ENCODE assay signal across 1 cellular context in the genomic region with DNA sequence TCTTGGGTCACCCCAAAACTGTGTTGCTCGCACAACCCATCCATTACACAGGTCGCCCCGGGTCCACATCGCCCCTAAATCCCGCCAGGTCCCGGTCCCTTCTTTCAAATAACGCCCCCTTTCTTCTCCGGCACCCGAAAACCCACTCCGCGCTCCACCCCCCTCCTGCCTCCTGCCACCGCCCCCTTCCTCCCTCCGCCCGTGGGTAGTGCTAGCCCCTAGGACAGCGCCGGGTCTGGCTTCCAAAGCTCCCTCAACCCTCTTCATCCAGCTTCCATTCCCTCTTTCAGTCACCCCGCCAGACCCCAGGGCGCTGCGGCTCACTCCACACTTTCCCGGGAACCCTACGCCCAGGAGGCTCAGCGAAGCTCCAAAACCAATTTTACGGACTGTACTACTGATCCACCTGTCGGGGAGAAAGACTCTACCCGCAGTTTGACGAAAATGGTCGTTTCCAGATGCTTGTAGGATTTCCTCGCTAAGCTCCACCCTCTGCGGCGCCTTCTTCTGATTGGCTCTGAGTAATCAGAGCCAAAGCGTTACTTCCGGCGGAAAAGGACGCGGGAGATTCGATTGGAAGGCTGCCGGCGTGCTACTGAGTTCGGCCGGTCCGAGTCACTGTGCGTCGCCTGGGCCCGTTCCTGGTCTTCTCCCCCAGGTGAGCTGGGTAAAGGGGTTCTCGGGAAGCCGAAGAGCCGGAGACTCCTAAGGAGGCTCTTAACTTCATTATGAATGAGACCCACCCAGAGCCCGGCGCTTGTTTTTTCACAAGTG.
TF ChIP-seq lines count a peak whose summit lies in the region.

A gene with protein sequence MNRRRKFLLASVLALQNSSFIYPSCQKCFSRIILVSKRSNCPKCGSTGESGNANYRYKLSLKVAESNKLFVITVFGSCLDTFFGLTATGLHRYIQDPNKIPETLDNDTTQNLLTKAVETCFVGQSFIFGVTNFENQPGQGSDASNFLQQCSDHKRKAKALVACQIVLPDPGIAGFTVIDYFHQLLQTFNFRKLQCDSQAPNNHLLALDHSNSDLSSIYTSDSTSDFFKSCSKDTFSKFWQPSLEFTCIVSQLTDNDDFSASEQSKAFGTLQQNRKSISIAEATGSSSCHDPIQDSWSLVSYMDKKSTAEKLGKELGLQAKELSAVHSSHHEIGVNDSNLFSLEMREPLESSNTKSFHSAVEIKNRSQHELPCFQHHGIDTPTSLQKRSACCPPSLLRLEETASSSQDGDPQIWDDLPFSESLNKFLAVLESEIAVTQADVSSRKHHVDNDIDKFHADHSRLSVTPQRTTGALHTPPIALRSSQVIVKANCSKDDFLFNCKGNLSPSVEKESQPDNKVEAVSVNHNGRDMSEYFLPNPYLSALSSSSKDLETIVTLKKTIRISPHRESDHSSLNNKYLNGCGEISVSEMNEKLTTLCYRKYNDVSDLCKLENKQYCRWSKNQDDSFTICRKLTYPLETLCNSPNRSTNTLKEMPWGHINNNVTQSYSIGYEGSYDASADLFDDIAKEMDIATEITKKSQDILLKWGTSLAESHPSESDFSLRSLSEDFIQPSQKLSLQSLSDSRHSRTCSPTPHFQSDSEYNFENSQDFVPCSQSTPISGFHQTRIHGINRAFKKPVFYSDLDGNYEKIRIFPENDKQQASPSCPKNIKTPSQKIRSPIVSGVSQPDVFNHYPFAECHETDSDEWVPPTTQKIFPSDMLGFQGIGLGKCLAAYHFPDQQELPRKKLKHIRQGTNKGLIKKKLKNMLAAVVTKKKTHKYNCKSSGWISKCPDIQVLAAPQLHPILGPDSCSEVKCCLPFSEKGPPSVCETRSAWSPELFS (plus strand): TSS at position 572 of the 774 bp plus-strand sequence. CDS start 13,003 bp downstream, outside the sequence.

TF ChIP-seq in K562, 482 proteins besides CTCF, POLR2A, EP300 and RAD21 (continued from another document and continues in another):
- TF ChIP-seq, protein P1, sequence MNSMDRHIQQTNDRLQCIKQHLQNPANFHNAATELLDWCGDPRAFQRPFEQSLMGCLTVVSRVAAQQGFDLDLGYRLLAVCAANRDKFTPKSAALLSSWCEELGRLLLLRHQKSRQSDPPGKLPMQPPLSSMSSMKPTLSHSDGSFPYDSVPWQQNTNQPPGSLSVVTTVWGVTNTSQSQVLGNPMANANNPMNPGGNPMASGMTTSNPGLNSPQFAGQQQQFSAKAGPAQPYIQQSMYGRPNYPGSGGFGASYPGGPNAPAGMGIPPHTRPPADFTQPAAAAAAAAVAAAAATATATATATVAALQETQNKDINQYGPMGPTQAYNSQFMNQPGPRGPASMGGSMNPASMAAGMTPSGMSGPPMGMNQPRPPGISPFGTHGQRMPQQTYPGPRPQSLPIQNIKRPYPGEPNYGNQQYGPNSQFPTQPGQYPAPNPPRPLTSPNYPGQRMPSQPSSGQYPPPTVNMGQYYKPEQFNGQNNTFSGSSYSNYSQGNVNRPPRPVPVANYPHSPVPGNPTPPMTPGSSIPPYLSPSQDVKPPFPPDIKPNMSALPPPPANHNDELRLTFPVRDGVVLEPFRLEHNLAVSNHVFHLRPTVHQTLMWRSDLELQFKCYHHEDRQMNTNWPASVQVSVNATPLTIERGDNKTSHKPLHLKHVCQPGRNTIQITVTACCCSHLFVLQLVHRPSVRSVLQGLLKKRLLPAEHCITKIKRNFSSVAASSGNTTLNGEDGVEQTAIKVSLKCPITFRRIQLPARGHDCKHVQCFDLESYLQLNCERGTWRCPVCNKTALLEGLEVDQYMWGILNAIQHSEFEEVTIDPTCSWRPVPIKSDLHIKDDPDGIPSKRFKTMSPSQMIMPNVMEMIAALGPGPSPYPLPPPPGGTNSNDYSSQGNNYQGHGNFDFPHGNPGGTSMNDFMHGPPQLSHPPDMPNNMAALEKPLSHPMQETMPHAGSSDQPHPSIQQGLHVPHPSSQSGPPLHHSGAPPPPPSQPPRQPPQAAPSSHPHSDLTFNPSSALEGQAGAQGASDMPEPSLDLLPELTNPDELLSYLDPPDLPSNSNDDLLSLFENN (IDR thresholded peaks at IDR 0.05; ENCODE audit: low read depth in 2 of 2, low read length in 2 of 2) = no peak
- no peak for TF ChIP-seq NFXL1 (CRISPR knock-in tag; IDR thresholded peaks at IDR 0.05)
- TF ChIP-seq BHLHE40 (IDR thresholded peaks at IDR 0.05; ENCODE audit: low read length) = peak; percentile 94
- peak; percentile 56; the same call in 1 of the 2 replicates for TF ChIP-seq ZEB2 (IDR thresholded peaks at IDR 0.05)
- no peak for TF ChIP-seq CSDE1 (IDR thresholded peaks at IDR 0.05)
- TF ChIP-seq GATAD2A (IDR thresholded peaks at IDR 0.05) = no peak
- TF ChIP-seq, protein P2, sequence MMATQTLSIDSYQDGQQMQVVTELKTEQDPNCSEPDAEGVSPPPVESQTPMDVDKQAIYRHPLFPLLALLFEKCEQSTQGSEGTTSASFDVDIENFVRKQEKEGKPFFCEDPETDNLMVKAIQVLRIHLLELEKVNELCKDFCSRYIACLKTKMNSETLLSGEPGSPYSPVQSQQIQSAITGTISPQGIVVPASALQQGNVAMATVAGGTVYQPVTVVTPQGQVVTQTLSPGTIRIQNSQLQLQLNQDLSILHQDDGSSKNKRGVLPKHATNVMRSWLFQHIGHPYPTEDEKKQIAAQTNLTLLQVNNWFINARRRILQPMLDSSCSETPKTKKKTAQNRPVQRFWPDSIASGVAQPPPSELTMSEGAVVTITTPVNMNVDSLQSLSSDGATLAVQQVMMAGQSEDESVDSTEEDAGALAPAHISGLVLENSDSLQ (IDR thresholded peaks at IDR 0.05) = peak; percentile 61; the same call in 1 of the 2 replicates
- peak; percentile 48; the same call in 1 of the 2 replicates for TF ChIP-seq MAFF (IDR thresholded peaks at IDR 0.05; ENCODE audit: low read length)
- TF ChIP-seq SAFB (IDR thresholded peaks at IDR 0.05; ENCODE audit: borderline replicate concordance, low read depth, low read length) = no peak
- no peak for TF ChIP-seq XRCC3 (IDR thresholded peaks at IDR 0.05)
- no peak for TF ChIP-seq OTX1 (CRISPR knock-in tag; IDR thresholded peaks at IDR 0.05)
- TF ChIP-seq ETV6 (IDR thresholded peaks at IDR 0.05; ENCODE audit: borderline replicate concordance in 1 of 2, low read depth in 2 of 2, low read length in 1 of 2) = no peak
- TF ChIP-seq ETV6 (CRISPR knock-in tag; IDR thresholded peaks at IDR 0.05; ENCODE audit: borderline replicate concordance) = no peak
- no peak for TF ChIP-seq ZNF75A (CRISPR knock-in tag; IDR thresholded peaks at IDR 0.05)
- no peak for TF ChIP-seq E2F3 (CRISPR knock-in tag; IDR thresholded peaks at IDR 0.05)
- TF ChIP-seq FOXK2 (conservative IDR thresholded peaks at IDR 0.05 in 1 of 2, IDR thresholded peaks at IDR 0.05 in 1 of 2; ENCODE audit: low read depth in 2 of 2) = peak in 1 of 2 experiments; percentile 99; a peak in 2 of 4 replicates
- TF ChIP-seq, protein P3, sequence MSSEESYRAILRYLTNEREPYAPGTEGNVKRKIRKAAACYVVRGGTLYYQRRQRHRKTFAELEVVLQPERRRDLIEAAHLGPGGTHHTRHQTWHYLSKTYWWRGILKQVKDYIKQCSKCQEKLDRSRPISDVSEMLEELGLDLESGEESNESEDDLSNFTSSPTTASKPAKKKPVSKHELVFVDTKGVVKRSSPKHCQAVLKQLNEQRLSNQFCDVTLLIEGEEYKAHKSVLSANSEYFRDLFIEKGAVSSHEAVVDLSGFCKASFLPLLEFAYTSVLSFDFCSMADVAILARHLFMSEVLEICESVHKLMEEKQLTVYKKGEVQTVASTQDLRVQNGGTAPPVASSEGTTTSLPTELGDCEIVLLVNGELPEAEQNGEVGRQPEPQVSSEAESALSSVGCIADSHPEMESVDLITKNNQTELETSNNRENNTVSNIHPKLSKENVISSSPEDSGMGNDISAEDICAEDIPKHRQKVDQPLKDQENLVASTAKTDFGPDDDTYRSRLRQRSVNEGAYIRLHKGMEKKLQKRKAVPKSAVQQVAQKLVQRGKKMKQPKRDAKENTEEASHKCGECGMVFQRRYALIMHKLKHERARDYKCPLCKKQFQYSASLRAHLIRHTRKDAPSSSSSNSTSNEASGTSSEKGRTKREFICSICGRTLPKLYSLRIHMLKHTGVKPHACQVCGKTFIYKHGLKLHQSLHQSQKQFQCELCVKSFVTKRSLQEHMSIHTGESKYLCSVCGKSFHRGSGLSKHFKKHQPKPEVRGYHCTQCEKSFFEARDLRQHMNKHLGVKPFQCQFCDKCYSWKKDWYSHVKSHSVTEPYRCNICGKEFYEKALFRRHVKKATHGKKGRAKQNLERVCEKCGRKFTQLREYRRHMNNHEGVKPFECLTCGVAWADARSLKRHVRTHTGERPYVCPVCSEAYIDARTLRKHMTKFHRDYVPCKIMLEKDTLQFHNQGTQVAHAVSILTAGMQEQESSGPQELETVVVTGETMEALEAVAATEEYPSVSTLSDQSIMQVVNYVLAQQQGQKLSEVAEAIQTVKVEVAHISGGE (CRISPR knock-in tag; IDR thresholded peaks at IDR 0.05) = peak in 1 of 3 experiments; percentile 85; a peak in 2 of 6 replicates
- peak; percentile 56; the same call in 1 of the 2 replicates for TF ChIP-seq SP1 (CRISPR knock-in tag; IDR thresholded peaks at IDR 0.05)
- no peak for TF ChIP-seq ZNF445 (CRISPR knock-in tag; IDR thresholded peaks at IDR 0.05; ENCODE audit: low read depth)
- TF ChIP-seq, protein P4, sequence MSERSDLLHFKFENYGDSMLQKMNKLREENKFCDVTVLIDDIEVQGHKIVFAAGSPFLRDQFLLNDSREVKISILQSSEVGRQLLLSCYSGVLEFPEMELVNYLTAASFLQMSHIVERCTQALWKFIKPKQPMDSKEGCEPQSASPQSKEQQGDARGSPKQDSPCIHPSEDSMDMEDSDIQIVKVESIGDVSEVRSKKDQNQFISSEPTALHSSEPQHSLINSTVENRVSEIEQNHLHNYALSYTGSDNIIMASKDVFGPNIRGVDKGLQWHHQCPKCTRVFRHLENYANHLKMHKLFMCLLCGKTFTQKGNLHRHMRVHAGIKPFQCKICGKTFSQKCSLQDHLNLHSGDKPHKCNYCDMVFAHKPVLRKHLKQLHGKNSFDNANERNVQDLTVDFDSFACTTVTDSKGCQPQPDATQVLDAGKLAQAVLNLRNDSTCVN (CRISPR knock-in tag; IDR thresholded peaks at IDR 0.05) = no peak
- peak; percentile 86 for TF ChIP-seq RBFOX2 (IDR thresholded peaks at IDR 0.05; ENCODE audit: low read depth, low read length)
- TF ChIP-seq KHSRP (IDR thresholded peaks at IDR 0.05) = no peak
- no peak for TF ChIP-seq ZNF212 (CRISPR knock-in tag; IDR thresholded peaks at IDR 0.05)
- peak; percentile 95 for TF ChIP-seq GABPA (tag; conservative IDR thresholded peaks at IDR 0.05; ENCODE audit: low read depth)
- peak; percentile 78 for TF ChIP-seq NFYB (IDR thresholded peaks at IDR 0.05; ENCODE audit: extremely low read depth, insufficient read length)
- peak; percentile 80; the same call in 1 of the 2 replicates for TF ChIP-seq PHF8 (IDR thresholded peaks at IDR 0.05; ENCODE audit: borderline replicate concordance, low read length)
- TF ChIP-seq STAT5A (IDR thresholded peaks at IDR 0.05; ENCODE audit: borderline replicate concordance, low read length) = no peak
- no peak for TF ChIP-seq ZNF79 (CRISPR knock-in tag; IDR thresholded peaks at IDR 0.05; ENCODE audit: low read depth)
- no peak for TF ChIP-seq RUNX1 (IDR thresholded peaks at IDR 0.05; ENCODE audit: low read depth)
- TF ChIP-seq, protein P5, sequence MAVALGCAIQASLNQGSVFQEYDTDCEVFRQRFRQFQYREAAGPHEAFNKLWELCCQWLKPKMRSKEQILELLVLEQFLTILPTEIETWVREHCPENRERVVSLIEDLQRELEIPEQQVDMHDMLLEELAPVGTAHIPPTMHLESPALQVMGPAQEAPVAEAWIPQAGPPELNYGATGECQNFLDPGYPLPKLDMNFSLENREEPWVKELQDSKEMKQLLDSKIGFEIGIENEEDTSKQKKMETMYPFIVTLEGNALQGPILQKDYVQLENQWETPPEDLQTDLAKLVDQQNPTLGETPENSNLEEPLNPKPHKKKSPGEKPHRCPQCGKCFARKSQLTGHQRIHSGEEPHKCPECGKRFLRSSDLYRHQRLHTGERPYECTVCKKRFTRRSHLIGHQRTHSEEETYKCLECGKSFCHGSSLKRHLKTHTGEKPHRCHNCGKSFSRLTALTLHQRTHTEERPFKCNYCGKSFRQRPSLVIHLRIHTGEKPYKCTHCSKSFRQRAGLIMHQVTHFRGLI (CRISPR knock-in tag; IDR thresholded peaks at IDR 0.05) = no peak
- peak; percentile 66 for TF ChIP-seq ZBTB7A (IDR thresholded peaks at IDR 0.05; ENCODE audit: borderline replicate concordance, control insufficient read depth, low read depth, low read length)
- 0 out of 2 replicates have a peak, but pooled peaks have one; percentile 10 for TF ChIP-seq SMARCA4 (IDR thresholded peaks at IDR 0.05)
- TF ChIP-seq, protein P6, sequence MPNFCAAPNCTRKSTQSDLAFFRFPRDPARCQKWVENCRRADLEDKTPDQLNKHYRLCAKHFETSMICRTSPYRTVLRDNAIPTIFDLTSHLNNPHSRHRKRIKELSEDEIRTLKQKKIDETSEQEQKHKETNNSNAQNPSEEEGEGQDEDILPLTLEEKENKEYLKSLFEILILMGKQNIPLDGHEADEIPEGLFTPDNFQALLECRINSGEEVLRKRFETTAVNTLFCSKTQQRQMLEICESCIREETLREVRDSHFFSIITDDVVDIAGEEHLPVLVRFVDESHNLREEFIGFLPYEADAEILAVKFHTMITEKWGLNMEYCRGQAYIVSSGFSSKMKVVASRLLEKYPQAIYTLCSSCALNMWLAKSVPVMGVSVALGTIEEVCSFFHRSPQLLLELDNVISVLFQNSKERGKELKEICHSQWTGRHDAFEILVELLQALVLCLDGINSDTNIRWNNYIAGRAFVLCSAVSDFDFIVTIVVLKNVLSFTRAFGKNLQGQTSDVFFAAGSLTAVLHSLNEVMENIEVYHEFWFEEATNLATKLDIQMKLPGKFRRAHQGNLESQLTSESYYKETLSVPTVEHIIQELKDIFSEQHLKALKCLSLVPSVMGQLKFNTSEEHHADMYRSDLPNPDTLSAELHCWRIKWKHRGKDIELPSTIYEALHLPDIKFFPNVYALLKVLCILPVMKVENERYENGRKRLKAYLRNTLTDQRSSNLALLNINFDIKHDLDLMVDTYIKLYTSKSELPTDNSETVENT (CRISPR knock-in tag; IDR thresholded peaks at IDR 0.05) = no peak
- peak; percentile 76 for TF ChIP-seq ETV5 (CRISPR knock-in tag; IDR thresholded peaks at IDR 0.05; ENCODE audit: low read depth)
- TF ChIP-seq, protein P7, sequence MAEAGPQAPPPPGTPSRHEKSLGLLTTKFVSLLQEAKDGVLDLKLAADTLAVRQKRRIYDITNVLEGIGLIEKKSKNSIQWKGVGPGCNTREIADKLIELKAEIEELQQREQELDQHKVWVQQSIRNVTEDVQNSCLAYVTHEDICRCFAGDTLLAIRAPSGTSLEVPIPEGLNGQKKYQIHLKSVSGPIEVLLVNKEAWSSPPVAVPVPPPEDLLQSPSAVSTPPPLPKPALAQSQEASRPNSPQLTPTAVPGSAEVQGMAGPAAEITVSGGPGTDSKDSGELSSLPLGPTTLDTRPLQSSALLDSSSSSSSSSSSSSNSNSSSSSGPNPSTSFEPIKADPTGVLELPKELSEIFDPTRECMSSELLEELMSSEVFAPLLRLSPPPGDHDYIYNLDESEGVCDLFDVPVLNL (CRISPR knock-in tag; IDR thresholded peaks at IDR 0.05; ENCODE audit: low read depth) = peak; percentile 99
- TF ChIP-seq, protein P8, sequence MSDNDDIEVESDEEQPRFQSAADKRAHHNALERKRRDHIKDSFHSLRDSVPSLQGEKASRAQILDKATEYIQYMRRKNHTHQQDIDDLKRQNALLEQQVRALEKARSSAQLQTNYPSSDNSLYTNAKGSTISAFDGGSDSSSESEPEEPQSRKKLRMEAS (CRISPR knock-in tag; IDR thresholded peaks at IDR 0.05) = peak; percentile 72
- TF ChIP-seq CREM (IDR thresholded peaks at IDR 0.05; ENCODE audit: low read depth) = peak; percentile 72
